In genomic region chr7:128274246-128274889, GRCh38 we compare ENCODE assay signal across 27 cellular contexts. TPM values are rescaled to one million over a fixed set of nuclear protein-coding genes. Genes with fewer than 3 reads are reported as not detected.
"Had no signal": no experiment of that assay in that cellular context is flagged by ENCODE, and none has a peak within 500 bp of the region (broad histone marks: within the 10 kb centered on the region; RNA-seq: fewer than 3 reads in every experiment).

No MANE protein-coding gene starts in this region.

- H3K4me3 ChIP-seq: ascending aorta, body of pancreas, K562 had no signal

- ATAC-seq: activated CD8-positive, alpha-beta memory T cell treated with anti-CD3 and anti-CD28 coated beads, Interleukin-2, amount 10 ng/mL, durations not matched to agents 7 days and 5 days; activated CD8-positive, alpha-beta T cell treated with anti-CD3 and anti-CD28 coated beads, Interleukin-2, amount 10 ng/mL, durations not matched to agents 7 days and 5 days; activated naive CD4-positive, alpha-beta T cell treated with anti-CD3 and anti-CD28 coated beads, Interleukin-2, amount 50 U/mL, for 72 hours; activated naive CD8-positive, alpha-beta T cell treated with anti-CD3 and anti-CD28 coated beads, Interleukin-2, amount 50 U/mL, for 24 hours; activated T-cell treated with anti-CD3 and anti-CD28 coated beads, Interleukin-2, amount 50 U/mL, for 4 hours; body of pancreas; K562; PC-3 had no signal

- H3K27ac ChIP-seq: ascending aorta, body of pancreas had no signal

- H3K9me3 ChIP-seq: ascending aorta, body of pancreas had no signal

- H3K36me3 ChIP-seq: ascending aorta had no signal

- H3K4me1 ChIP-seq: ascending aorta had no signal

- H3K27me3 ChIP-seq: ascending aorta had no signal

- DNase-seq: activated CD4-positive, alpha-beta T cell treated with anti-CD3 and anti-CD28 coated beads for 48 hours; activated CD4-positive, alpha-beta T cell treated with anti-CD3 and anti-CD28 coated beads, Interleukin-2, amount 50 U/mL, for 4 hours; activated CD4-positive, CD25-positive, alpha-beta regulatory T cell treated with anti-CD3 and anti-CD28 coated beads, Interleukin-2, amount 50 U/mL, for 72 hours; activated CD8-positive, alpha-beta memory T cell treated with anti-CD3 and anti-CD28 coated beads, Interleukin-2, amount 10 ng/mL, durations not matched to agents 7 days and 5 days; activated CD8-positive, alpha-beta T cell treated with anti-CD3 and anti-CD28 coated beads, Interleukin-2, amount 10 ng/mL, durations not matched to agents 7 days and 5 days; activated effector memory CD4-positive, alpha-beta T cell treated with anti-CD3 and anti-CD28 coated beads, Interleukin-2, amount 50 U/mL, for 16 hours; activated naive CD4-positive, alpha-beta T cell treated with Interleukin-2 at 50 U/mL for 16 hours; activated naive CD8-positive, alpha-beta T cell treated with anti-CD3 and anti-CD28 coated beads, Interleukin-2, amount 50 U/mL, for 24 hours; activated T-cell treated with anti-CD3 and anti-CD28 coated beads, Interleukin-2, amount 50 U/mL, for 4 hours; amniotic stem cell; body of pancreas; central memory CD4-positive, alpha-beta T cell; Karpas-422; MM.1S; NCI-H1105 treated with DMSO at 0.1 percent for 48 hours; NCI-H1436 treated with DMSO at 0.1 percent for 48 hours; NCI-H187; NCI-H2081; NCI-H446; NCI-H524; PC-3; SIG-M5 had no signal

RNA-seq across cellular contexts. Expression of gene LEP, which starts 33.3 kb away (rescaled TPM):
- total RNA-seq: activated CD8-positive, alpha-beta memory T cell treated with anti-CD3 and anti-CD28 coated beads, Interleukin-2, amount 10 ng/mL, durations not matched to agents 7 days and 5 days; activated CD8-positive, alpha-beta T cell treated with anti-CD3 and anti-CD28 coated beads, Interleukin-2, amount 10 ng/mL, durations not matched to agents 7 days and 5 days; activated naive CD4-positive, alpha-beta T cell treated with anti-CD3 and anti-CD28 coated beads, Interleukin-2, amount 50 U/mL, for 72 hours; activated T-cell treated with anti-CD3 and anti-CD28 coated beads, Interleukin-2, amount 50 U/mL, for 4 hours; ascending aorta; K562; PC-3; T-helper 1 cell treated with Interleukin-12 subunit alpha and Interleukin-12 subunit beta and Interleukin-4 antibody, amounts not matched to agents 30 ng/mL and 1 ng/mL, for 36 hours; WTC11 had no signal
- polyA plus RNA-seq: K562 had no signal
